8 cellular contexts compared by ENCODE assay signal in the genomic region with DNA sequence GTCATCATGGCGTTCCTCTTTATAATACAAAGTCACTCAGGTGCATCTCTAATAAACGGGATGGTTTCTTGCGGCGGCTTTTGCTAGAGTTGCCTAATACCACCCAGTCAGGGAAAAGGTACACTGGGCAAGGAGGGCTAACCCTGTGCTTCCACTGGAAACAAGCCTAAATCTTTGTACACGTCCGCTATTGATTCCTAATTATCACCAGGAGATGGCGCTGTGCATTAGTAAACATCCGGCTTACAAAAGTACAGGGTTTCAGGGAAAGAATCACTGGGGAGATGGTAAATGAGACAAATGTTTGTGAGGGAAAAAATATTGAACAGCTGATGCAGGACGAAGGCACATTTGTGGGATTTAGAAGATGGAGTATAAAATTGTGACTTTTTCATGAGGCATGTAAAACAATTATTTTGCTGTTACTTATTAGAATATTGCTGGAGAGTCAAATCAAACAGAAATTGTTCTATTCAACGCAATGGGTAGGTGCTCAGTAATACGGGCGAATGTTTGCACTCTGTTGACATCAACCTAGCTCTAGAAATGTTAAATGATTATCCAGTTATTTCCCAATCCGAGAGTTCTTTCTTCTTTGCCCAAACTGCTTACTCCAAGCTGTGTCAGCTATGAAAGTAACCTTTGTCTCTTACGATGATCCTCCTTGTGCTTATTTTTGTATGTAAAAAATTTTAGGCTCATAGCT. TPM values are rescaled to one million over a fixed set of nuclear protein-coding genes. Genes with fewer than 3 reads are reported as not detected.
DNase-seq lines count a peak whose midpoint lies in the region; ATAC-seq and TF ChIP-seq lines count a peak whose summit lies in the region.

No MANE protein-coding gene starts in this region.

- H3K27me3 ChIP-seq in WERI-Rb-1 (ENCODE audit: insufficient read depth, low read depth, severe bottlenecking) (no peaks in the 10 kb centered on the region), hepatocyte (no peaks in the 10 kb centered on the region), prostate gland (replicated peaks; ENCODE audit: insufficient read depth) (no peaks in the 10 kb centered on the region)

- no peak for TF ChIP-seq POLR2A in prostate gland (IDR thresholded peaks at IDR 0.05)

- H3K36me3 ChIP-seq in WERI-Rb-1 (no peaks in the 10 kb centered on the region), hepatocyte (replicated peaks; ENCODE audit: insufficient read depth, low read depth) (no peaks in the 10 kb centered on the region), prostate gland (no peaks in the 10 kb centered on the region)

- H3K79me2 ChIP-seq in hepatocyte = no peaks in the 10 kb centered on the region

- no peaks in the 10 kb centered on the region for H3K9me2 ChIP-seq in hepatocyte (replicated peaks; ENCODE audit: insufficient read depth)

- H3K4me1 ChIP-seq in hepatocyte (ENCODE audit: insufficient read depth) (no peaks in the 10 kb centered on the region), prostate gland (replicated peaks) (no peaks in the 10 kb centered on the region)

- DNase-seq in Right ventricle myocardium superior = no peak
- DNase-seq in cardiac septum (ENCODE audit: low spot score) = no peak
- peak; percentile 29 for DNase-seq in NCI-H146 treated with DMSO at 0.1 percent for 48 hours (lab: John Stamatoyannopoulos, UW; ENCODE audit: unreplicated experiment)
- DNase-seq in WERI-Rb-1 = peak; percentile 33
- DNase-seq in hepatocyte (ENCODE audit: low spot score) = peak; percentile 75
- DNase-seq in substantia nigra (lab: John Stamatoyannopoulos, UW) = peak in 30 of 49 donors; percentile 0 to 49 (median 12)
- no peak for DNase-seq in prostate gland (ENCODE audit: low spot score)

- H3K4me3 ChIP-seq in WERI-Rb-1 (ENCODE audit: low read depth, low read length) (no peak overlapping the region), hepatocyte (no peak overlapping the region), prostate gland (no peak overlapping the region)

- TF ChIP-seq CTCF in WERI-Rb-1 (IDR thresholded peaks at IDR 0.05; ENCODE audit: low read depth, low read length) (peak; percentile 31; the same call in 1 of the 2 replicates), hepatocyte (IDR thresholded peaks at IDR 0.05; ENCODE audit: poor library complexity) (peak; percentile 76), prostate gland (IDR thresholded peaks at IDR 0.05) (peak in 1 of 4 experiments; percentile 21)

- H3K9me3 ChIP-seq in WERI-Rb-1 (ENCODE audit: severe bottlenecking) (no peaks in the 10 kb centered on the region), hepatocyte (ENCODE audit: low read depth) (no peaks in the 10 kb centered on the region), prostate gland (no peaks in the 10 kb centered on the region)

- no peak overlapping the region for H3K4me2 ChIP-seq in hepatocyte

- no peak overlapping the region for H2AFZ ChIP-seq in hepatocyte

- WGBS in hepatocyte (ENCODE audit: low lambda C conversion rate, missing lambda C conversion rate) = 41% methylated on average over 14 of the region's 14 CpGs
- WGBS in prostate gland = 61% methylated on average over 14 of the region's 14 CpGs

- H4K20me1 ChIP-seq in hepatocyte (ENCODE audit: insufficient read depth, poor library complexity, severe bottlenecking) = no peaks in the 10 kb centered on the region

- H3K27ac ChIP-seq in WERI-Rb-1 (no peak overlapping the region), hepatocyte (no peak overlapping the region), substantia nigra (ENCODE audit: low read depth, low read length, poor library complexity, severe bottlenecking) (no peak overlapping the region), prostate gland (no peak overlapping the region)

- intact Hi-C loops in Right ventricle myocardium superior (cut with DNase I) = loop anchor here (5.0 kb wide), 1 partner anchor 240 kb away; no protein-coding TSS in a partner anchor
- intact Hi-C loops in cardiac septum (cut with DNase I) = loop anchor here (5.0 kb wide), 1 partner anchor 240 kb away; no protein-coding TSS in a partner anchor
- intact Hi-C loops in prostate gland (cut with DNase I) = no loop called here

- ATAC-seq in Right ventricle myocardium superior (ENCODE audit: poor library complexity) (peak; percentile 32), HG02588 (IDR thresholded peaks at IDR 0.05; ENCODE audit: unreplicated experiment) (peak; percentile 60)

RNA-seq across cellular contexts. Expression of gene GMNC, which starts 50.6 kb away (rescaled TPM):
- total RNA-seq in Right ventricle myocardium superior = 2.9 TPM
- 0.19 TPM for total RNA-seq in cardiac septum
- 0.90 and 1.0 TPM in 2 replicates for total RNA-seq in hepatocyte
- 0.28 and 0.86 TPM in 2 replicates for polyA plus RNA-seq in hepatocyte
- total RNA-seq in prostate gland = 1 to 10 TPM; 1.1 to 1.9 TPM

Comparison
In these comparisons a context has a peak if more than half of its experiments do, and no peak if none do; other contexts are left out.
1. DNase-seq: peak in NCI-H146 treated with DMSO at 0.1 percent for 48 hours (single experiment), WERI-Rb-1 (single experiment), hepatocyte (single experiment) and substantia nigra (30 of 49); none in Right ventricle myocardium superior (single experiment), cardiac septum (single experiment) and prostate gland (single experiment).